15 cellular contexts compared by ENCODE assay signal in genomic region chr5:6572825-6573380, GRCh38. TPM values are rescaled to one million over a fixed set of nuclear protein-coding genes. Genes with fewer than 3 reads are reported as not detected.
DNase-seq lines count a peak whose midpoint lies in the region; ATAC-seq and TF ChIP-seq lines count a peak whose summit lies in the region.
"Had no signal": no experiment of that assay in that cellular context is flagged by ENCODE, and none has a peak within 500 bp of the region (broad histone marks: within the 10 kb centered on the region; RNA-seq: fewer than 3 reads in every experiment).

No MANE protein-coding gene starts in this region.

- TF ChIP-seq CTCF in GM23338 (conservative IDR thresholded peaks at IDR 0.05; ENCODE audit: low read depth in 2 of 2), result no peak
- no peak for TF ChIP-seq CTCF in upper lobe of right lung (IDR thresholded peaks at IDR 0.05)

- CTCF ChIA-PET in activated CD8-positive, alpha-beta memory T cell treated with anti-CD3 and anti-CD28 coated beads, Interleukin-2, amount 10 ng/mL, durations not matched to agents 7 days and 5 days (lab: Charles Lee), result no interaction called here

- no peaks in the 10 kb centered on the region for H3K36me3 Mint-ChIP-seq in activated CD8-positive, alpha-beta memory T cell treated with anti-CD3 and anti-CD28 coated beads, Interleukin-2, amount 10 ng/mL, durations not matched to agents 7 days and 5 days
- H3K36me3 Mint-ChIP-seq in GM23338 (ENCODE audit: low read depth), result peaks cover 2% of the 10 kb centered on the region; the same call in 1 of the 3 replicates
- H3K36me3 Mint-ChIP-seq: CD8-positive, alpha-beta memory T cell; IgD-negative memory B cell had no signal

- no peak overlapping the region for H3K4me2 ChIP-seq in GM23338
- H3K4me2 ChIP-seq: BLaER1 had no signal

- peaks cover 8% of the 10 kb centered on the region for H3K27me3 Mint-ChIP-seq in activated CD8-positive, alpha-beta memory T cell treated with anti-CD3 and anti-CD28 coated beads, Interleukin-2, amount 10 ng/mL, durations not matched to agents 7 days and 5 days
- peaks cover 6% of the 10 kb centered on the region for H3K27me3 Mint-ChIP-seq in GM23338 (ENCODE audit: insufficient read depth, low read depth, poor library complexity)
- H3K27me3 Mint-ChIP-seq: IgD-negative memory B cell had no signal

- H2AFZ ChIP-seq in GM23338, result peak overlapping the region; percentile 14; the same call in 1 of the 2 replicates

- H3K36me3 ChIP-seq in GM23338 (ENCODE audit: insufficient read depth) (no peaks in the 10 kb centered on the region), upper lobe of right lung (no peaks in the 10 kb centered on the region)
- H3K36me3 ChIP-seq: BLaER1 had no signal

- peak; percentile 22 for DNase-seq in activated CD8-positive, alpha-beta memory T cell treated with anti-CD3 and anti-CD28 coated beads, Interleukin-2, amount 10 ng/mL, durations not matched to agents 7 days and 5 days
- DNase-seq in activated CD8-positive, alpha-beta memory T cell treated with anti-CD3 and anti-CD28 coated beads for 24 hours, result no peak
- DNase-seq in GM23338 (ENCODE audit: low spot score) (no peak), left lobe of liver (ENCODE audit: low spot score) (peak; percentile 16), upper lobe of right lung (no peak)
- DNase-seq: 8988T; AML-193; Caco-2; CD8-positive, alpha-beta memory T cell; GDM1; HCEC 1CT had no signal

- H3F3A ChIP-seq in GM23338 (replicated peaks; ENCODE audit: low read depth), result no peaks in the 10 kb centered on the region

- H3K27ac ChIP-seq in GM23338 (ENCODE audit: low read depth) (no peak overlapping the region), upper lobe of right lung (no peak overlapping the region)
- H3K27ac ChIP-seq: BLaER1 had no signal

- intact Hi-C loops in upper lobe of right lung (cut with DNase I), result no loop called here

- H3K4me1 Mint-ChIP-seq in activated CD8-positive, alpha-beta memory T cell treated with anti-CD3 and anti-CD28 coated beads, Interleukin-2, amount 10 ng/mL, durations not matched to agents 7 days and 5 days, result no peaks in the 10 kb centered on the region
- H3K4me1 Mint-ChIP-seq in GM23338, result peaks cover 4% of the 10 kb centered on the region
- H3K4me1 Mint-ChIP-seq: CD8-positive, alpha-beta memory T cell; IgD-negative memory B cell had no signal

- H3K27ac Mint-ChIP-seq in activated CD8-positive, alpha-beta memory T cell treated with anti-CD3 and anti-CD28 coated beads, Interleukin-2, amount 10 ng/mL, durations not matched to agents 7 days and 5 days, result no peak overlapping the region
- no peak overlapping the region for H3K27ac Mint-ChIP-seq in GM23338
- H3K27ac Mint-ChIP-seq: CD8-positive, alpha-beta memory T cell; IgD-negative memory B cell had no signal

- ATAC-seq in activated CD8-positive, alpha-beta memory T cell treated with anti-CD3 and anti-CD28 coated beads, Interleukin-2, amount 10 ng/mL, durations not matched to agents 7 days and 5 days, result no peak
- ATAC-seq in GM23338, result no peak; the same call in 2 of the 3 replicates
- ATAC-seq in left lobe of liver, result no peak
- ATAC-seq in upper lobe of right lung, result peak; percentile 11
- no peak for ATAC-seq in HG03469 (IDR thresholded peaks at IDR 0.05; ENCODE audit: unreplicated experiment)
- ATAC-seq in GM21515 (IDR thresholded peaks at IDR 0.05; ENCODE audit: unreplicated experiment), result no peak

- H3K4me1 ChIP-seq in GM23338 (ENCODE audit: insufficient read depth) (no peaks in the 10 kb centered on the region), upper lobe of right lung (no peaks in the 10 kb centered on the region)
- H3K4me1 ChIP-seq: BLaER1, Caco-2 had no signal

- H3K9me3 Mint-ChIP-seq in activated CD8-positive, alpha-beta memory T cell treated with anti-CD3 and anti-CD28 coated beads, Interleukin-2, amount 10 ng/mL, durations not matched to agents 7 days and 5 days (ENCODE audit: low read depth), result no peaks in the 10 kb centered on the region
- H3K9me3 Mint-ChIP-seq in GM23338, result peaks cover 19% of the 10 kb centered on the region
- H3K9me3 Mint-ChIP-seq: CD8-positive, alpha-beta memory T cell had no signal

- H3K79me2 ChIP-seq in GM23338 (replicated peaks; ENCODE audit: insufficient read depth), result no peaks in the 10 kb centered on the region

- H3K27me3 ChIP-seq in GM23338 (ENCODE audit: insufficient read depth), result no peaks in the 10 kb centered on the region
- H3K27me3 ChIP-seq in upper lobe of right lung, result peaks cover under 1% of the 10 kb centered on the region
- H3K27me3 ChIP-seq: BLaER1 had no signal

- H3K4me3 Mint-ChIP-seq in activated CD8-positive, alpha-beta memory T cell treated with anti-CD3 and anti-CD28 coated beads, Interleukin-2, amount 10 ng/mL, durations not matched to agents 7 days and 5 days, result no peak overlapping the region
- no peak overlapping the region for H3K4me3 Mint-ChIP-seq in GM23338
- H3K4me3 Mint-ChIP-seq: CD8-positive, alpha-beta memory T cell; IgD-negative memory B cell had no signal

- H3K9me2 ChIP-seq in GM23338 (ENCODE audit: insufficient read depth), result no peaks in the 10 kb centered on the region

- H3K4me3 ChIP-seq in GM23338 (no peak overlapping the region), upper lobe of right lung (no peak overlapping the region)
- H3K4me3 ChIP-seq: BLaER1 had no signal

- no peaks in the 10 kb centered on the region for H3K9me3 ChIP-seq in upper lobe of right lung
- H3K9me3 ChIP-seq: BLaER1, Caco-2 had no signal

- no peaks in the 10 kb centered on the region for H4K20me1 ChIP-seq in GM23338 (replicated peaks; ENCODE audit: insufficient read depth)
- H4K20me1 ChIP-seq: BLaER1 had no signal

TF ChIP-seq in GM23338, 12 proteins besides CTCF, POLR2A, EP300 and RAD21 (continues in another document):
- TF ChIP-seq NANOG (IDR thresholded peaks at IDR 0.05; ENCODE audit: borderline replicate concordance) (no peak), ZNF114 (CRISPR knock-in tag; IDR thresholded peaks at IDR 0.05) (no peak), CREB1 (CRISPR knock-in tag; IDR thresholded peaks at IDR 0.05; ENCODE audit: low read depth) (no peak), REST (IDR thresholded peaks at IDR 0.05; ENCODE audit: unreplicated experiment) (no peak), JUNB (IDR thresholded peaks at IDR 0.05; ENCODE audit: unreplicated experiment) (no peak)

RNA-seq across cellular contexts. Expression of gene NSUN2, which starts 59.9 kb away (rescaled TPM):
- total RNA-seq in activated CD8-positive, alpha-beta memory T cell treated with anti-CD3 and anti-CD28 coated beads, Interleukin-2, amount 10 ng/mL, durations not matched to agents 7 days and 5 days, result 100 to 1,000 TPM in 1 of 2 experiments, 10 to 100 TPM in 1; 79.8 to 111 TPM
- 110 and 112 TPM in 2 replicates for total RNA-seq in GM23338 (2014; rRNA removed; shearing (Covaris generic))
- polyA plus RNA-seq in GM23338 (2016; fragmentation: Nextera tagmentation; extraction: Ambion mirVana), result 59.3 and 65.4 TPM in 2 replicates
- total RNA-seq in left lobe of liver (26.4 TPM), upper lobe of right lung (46.4 TPM)

Comparison
In these comparisons a context has a peak if more than half of its experiments do, and no peak if none do; other contexts are left out.
1. DNase-seq: peak in activated CD8-positive, alpha-beta memory T cell treated with anti-CD3 and anti-CD28 coated beads, Interleukin-2, amount 10 ng/mL, durations not matched to agents 7 days and 5 days (single experiment) and left lobe of liver (single experiment); none in activated CD8-positive, alpha-beta memory T cell treated with anti-CD3 and anti-CD28 coated beads for 24 hours (single experiment), GM23338 (single experiment) and upper lobe of right lung (single experiment).